1 cellular context compared by ENCODE assay signal in the genomic region with DNA sequence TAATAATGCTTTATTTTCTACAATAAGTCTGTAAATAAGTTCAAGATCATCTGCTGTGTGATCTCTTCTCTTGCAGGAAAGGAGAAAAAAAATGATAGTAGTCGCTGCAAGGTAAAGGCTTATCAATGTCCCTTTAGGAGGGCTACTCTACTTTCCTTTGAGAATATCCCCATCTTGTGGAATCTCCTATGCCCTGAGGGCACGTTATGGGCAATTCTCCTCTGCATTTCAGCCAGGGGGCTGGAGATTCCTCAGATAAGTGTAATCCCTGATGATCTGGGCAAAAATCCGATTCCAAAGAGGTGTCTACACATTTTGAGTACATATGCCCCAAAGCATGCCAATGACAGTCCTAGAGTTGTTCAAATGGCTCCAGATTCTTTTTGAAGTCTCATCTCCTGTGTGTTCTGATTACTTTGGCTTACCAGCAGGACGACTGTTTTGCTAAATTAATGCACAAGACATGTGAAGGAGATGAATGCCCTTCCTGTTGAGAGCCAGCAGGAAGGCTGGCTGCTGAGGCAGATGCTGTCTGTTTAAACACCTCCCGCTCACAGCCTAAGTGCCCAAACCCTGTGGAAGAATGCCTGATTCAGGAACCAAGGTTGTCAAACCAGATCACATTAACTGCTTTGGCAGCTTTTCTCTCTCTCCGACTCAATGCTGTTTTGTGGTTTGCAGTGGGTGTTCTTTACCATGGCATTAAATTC.
A peak's percentile ranks its signal among the peaks of the same experiment; 100 is the strongest.
TF ChIP-seq lines count a peak whose summit lies in the region.

No MANE protein-coding gene starts in this region.

TF ChIP-seq in H1, 55 proteins besides CTCF, POLR2A, EP300 and RAD21 (continued from another document):
- TF ChIP-seq, protein P1, sequence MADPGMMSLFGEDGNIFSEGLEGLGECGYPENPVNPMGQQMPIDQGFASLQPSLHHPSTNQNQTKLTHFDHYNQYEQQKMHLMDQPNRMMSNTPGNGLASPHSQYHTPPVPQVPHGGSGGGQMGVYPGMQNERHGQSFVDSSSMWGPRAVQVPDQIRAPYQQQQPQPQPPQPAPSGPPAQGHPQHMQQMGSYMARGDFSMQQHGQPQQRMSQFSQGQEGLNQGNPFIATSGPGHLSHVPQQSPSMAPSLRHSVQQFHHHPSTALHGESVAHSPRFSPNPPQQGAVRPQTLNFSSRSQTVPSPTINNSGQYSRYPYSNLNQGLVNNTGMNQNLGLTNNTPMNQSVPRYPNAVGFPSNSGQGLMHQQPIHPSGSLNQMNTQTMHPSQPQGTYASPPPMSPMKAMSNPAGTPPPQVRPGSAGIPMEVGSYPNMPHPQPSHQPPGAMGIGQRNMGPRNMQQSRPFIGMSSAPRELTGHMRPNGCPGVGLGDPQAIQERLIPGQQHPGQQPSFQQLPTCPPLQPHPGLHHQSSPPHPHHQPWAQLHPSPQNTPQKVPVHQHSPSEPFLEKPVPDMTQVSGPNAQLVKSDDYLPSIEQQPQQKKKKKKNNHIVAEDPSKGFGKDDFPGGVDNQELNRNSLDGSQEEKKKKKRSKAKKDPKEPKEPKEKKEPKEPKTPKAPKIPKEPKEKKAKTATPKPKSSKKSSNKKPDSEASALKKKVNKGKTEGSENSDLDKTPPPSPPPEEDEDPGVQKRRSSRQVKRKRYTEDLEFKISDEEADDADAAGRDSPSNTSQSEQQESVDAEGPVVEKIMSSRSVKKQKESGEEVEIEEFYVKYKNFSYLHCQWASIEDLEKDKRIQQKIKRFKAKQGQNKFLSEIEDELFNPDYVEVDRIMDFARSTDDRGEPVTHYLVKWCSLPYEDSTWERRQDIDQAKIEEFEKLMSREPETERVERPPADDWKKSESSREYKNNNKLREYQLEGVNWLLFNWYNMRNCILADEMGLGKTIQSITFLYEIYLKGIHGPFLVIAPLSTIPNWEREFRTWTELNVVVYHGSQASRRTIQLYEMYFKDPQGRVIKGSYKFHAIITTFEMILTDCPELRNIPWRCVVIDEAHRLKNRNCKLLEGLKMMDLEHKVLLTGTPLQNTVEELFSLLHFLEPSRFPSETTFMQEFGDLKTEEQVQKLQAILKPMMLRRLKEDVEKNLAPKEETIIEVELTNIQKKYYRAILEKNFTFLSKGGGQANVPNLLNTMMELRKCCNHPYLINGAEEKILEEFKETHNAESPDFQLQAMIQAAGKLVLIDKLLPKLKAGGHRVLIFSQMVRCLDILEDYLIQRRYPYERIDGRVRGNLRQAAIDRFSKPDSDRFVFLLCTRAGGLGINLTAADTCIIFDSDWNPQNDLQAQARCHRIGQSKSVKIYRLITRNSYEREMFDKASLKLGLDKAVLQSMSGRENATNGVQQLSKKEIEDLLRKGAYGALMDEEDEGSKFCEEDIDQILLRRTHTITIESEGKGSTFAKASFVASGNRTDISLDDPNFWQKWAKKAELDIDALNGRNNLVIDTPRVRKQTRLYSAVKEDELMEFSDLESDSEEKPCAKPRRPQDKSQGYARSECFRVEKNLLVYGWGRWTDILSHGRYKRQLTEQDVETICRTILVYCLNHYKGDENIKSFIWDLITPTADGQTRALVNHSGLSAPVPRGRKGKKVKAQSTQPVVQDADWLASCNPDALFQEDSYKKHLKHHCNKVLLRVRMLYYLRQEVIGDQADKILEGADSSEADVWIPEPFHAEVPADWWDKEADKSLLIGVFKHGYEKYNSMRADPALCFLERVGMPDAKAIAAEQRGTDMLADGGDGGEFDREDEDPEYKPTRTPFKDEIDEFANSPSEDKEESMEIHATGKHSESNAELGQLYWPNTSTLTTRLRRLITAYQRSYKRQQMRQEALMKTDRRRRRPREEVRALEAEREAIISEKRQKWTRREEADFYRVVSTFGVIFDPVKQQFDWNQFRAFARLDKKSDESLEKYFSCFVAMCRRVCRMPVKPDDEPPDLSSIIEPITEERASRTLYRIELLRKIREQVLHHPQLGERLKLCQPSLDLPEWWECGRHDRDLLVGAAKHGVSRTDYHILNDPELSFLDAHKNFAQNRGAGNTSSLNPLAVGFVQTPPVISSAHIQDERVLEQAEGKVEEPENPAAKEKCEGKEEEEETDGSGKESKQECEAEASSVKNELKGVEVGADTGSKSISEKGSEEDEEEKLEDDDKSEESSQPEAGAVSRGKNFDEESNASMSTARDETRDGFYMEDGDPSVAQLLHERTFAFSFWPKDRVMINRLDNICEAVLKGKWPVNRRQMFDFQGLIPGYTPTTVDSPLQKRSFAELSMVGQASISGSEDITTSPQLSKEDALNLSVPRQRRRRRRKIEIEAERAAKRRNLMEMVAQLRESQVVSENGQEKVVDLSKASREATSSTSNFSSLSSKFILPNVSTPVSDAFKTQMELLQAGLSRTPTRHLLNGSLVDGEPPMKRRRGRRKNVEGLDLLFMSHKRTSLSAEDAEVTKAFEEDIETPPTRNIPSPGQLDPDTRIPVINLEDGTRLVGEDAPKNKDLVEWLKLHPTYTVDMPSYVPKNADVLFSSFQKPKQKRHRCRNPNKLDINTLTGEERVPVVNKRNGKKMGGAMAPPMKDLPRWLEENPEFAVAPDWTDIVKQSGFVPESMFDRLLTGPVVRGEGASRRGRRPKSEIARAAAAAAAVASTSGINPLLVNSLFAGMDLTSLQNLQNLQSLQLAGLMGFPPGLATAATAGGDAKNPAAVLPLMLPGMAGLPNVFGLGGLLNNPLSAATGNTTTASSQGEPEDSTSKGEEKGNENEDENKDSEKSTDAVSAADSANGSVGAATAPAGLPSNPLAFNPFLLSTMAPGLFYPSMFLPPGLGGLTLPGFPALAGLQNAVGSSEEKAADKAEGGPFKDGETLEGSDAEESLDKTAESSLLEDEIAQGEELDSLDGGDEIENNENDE (IDR thresholded peaks at IDR 0.05; ENCODE audit: insufficient replicate concordance, low read length) = peak; percentile 96
- peak; percentile 51; the same call in 1 of the 2 replicates for TF ChIP-seq CHD2 (IDR thresholded peaks at IDR 0.05; ENCODE audit: low read length)
- no peak for TF ChIP-seq CEBPB (IDR thresholded peaks at IDR 0.05; ENCODE audit: low read depth, low read length)
- TF ChIP-seq SP1 (IDR thresholded peaks at IDR 0.05; ENCODE audit: low read depth, low read length) = peak; percentile 26; the same call in 1 of the 2 replicates
- TF ChIP-seq, protein P2, sequence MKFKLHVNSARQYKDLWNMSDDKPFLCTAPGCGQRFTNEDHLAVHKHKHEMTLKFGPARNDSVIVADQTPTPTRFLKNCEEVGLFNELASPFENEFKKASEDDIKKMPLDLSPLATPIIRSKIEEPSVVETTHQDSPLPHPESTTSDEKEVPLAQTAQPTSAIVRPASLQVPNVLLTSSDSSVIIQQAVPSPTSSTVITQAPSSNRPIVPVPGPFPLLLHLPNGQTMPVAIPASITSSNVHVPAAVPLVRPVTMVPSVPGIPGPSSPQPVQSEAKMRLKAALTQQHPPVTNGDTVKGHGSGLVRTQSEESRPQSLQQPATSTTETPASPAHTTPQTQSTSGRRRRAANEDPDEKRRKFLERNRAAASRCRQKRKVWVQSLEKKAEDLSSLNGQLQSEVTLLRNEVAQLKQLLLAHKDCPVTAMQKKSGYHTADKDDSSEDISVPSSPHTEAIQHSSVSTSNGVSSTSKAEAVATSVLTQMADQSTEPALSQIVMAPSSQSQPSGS (IDR thresholded peaks at IDR 0.05; ENCODE audit: low read length) = peak; percentile 60; the same call in 1 of the 2 replicates
- no peak for TF ChIP-seq CHD1 (IDR thresholded peaks at IDR 0.05; ENCODE audit: low read depth, low read length)
- no peak for TF ChIP-seq GABPA (IDR thresholded peaks at IDR 0.05; ENCODE audit: borderline replicate concordance, insufficient read depth, low read length)
- TF ChIP-seq BACH1 (IDR thresholded peaks at IDR 0.05; ENCODE audit: low read length) = no peak
- TF ChIP-seq POLR2AphosphoS5 (IDR thresholded peaks at IDR 0.05; ENCODE audit: low read depth, low read length) = peak; percentile 70
- TF ChIP-seq, protein P3, sequence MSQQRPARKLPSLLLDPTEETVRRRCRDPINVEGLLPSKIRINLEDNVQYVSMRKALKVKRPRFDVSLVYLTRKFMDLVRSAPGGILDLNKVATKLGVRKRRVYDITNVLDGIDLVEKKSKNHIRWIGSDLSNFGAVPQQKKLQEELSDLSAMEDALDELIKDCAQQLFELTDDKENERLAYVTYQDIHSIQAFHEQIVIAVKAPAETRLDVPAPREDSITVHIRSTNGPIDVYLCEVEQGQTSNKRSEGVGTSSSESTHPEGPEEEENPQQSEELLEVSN (IDR thresholded peaks at IDR 0.05) = no peak
- no peak for TF ChIP-seq RXRA (IDR thresholded peaks at IDR 0.05; ENCODE audit: insufficient read depth, low read depth, low read length)
- TF ChIP-seq HDAC2 (IDR thresholded peaks at IDR 0.05; ENCODE audit: borderline replicate concordance in 1 of 2, low read depth in 2 of 2, low read length in 2 of 2) = peak; percentile 72 to 80; a peak in 3 of 4 replicates
- TF ChIP-seq BRCA1 (IDR thresholded peaks at IDR 0.05; ENCODE audit: low read depth, low read length) = no peak
- peak; percentile 27; the same call in 1 of the 2 replicates for TF ChIP-seq YY1 (IDR thresholded peaks at IDR 0.05; ENCODE audit: low read depth, low read length)
- no peak for TF ChIP-seq JUN (IDR thresholded peaks at IDR 0.05; ENCODE audit: low read depth, low read length)
- peak in 1 of 2 experiments; percentile 59 for TF ChIP-seq BCL11A (IDR thresholded peaks at IDR 0.05; ENCODE audit: low read depth in 2 of 2, low read length in 2 of 2)
- TF ChIP-seq TCF12 (IDR thresholded peaks at IDR 0.05; ENCODE audit: low read depth, low read length) = peak; percentile 92
- TF ChIP-seq, protein P4, sequence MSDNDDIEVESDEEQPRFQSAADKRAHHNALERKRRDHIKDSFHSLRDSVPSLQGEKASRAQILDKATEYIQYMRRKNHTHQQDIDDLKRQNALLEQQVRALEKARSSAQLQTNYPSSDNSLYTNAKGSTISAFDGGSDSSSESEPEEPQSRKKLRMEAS (IDR thresholded peaks at IDR 0.05) = 0 out of 2 replicates have a peak, but pooled peaks have one; percentile 13
- peak; percentile 36 to 57; a peak in 1 of 4 replicates for TF ChIP-seq SIN3A (conservative IDR thresholded peaks at IDR 0.05 in 1 of 2, IDR thresholded peaks at IDR 0.05 in 1 of 2; ENCODE audit: low read depth in 1 of 2, low read length in 2 of 2)
- 0 out of 2 replicates have a peak, but pooled peaks have one; percentile 17 for TF ChIP-seq EGR1 (IDR thresholded peaks at IDR 0.05; ENCODE audit: borderline replicate concordance, low read depth, low read length)
- TF ChIP-seq SIRT6 (IDR thresholded peaks at IDR 0.05; ENCODE audit: low read length) = no peak
- no peak for TF ChIP-seq SUZ12 (IDR thresholded peaks at IDR 0.05; ENCODE audit: low read length)
- TF ChIP-seq SP2 (IDR thresholded peaks at IDR 0.05; ENCODE audit: low read length) = no peak
- no peak for TF ChIP-seq JUND (IDR thresholded peaks at IDR 0.05; ENCODE audit: low read length)
- TF ChIP-seq TEAD4 (IDR thresholded peaks at IDR 0.05; ENCODE audit: low read depth, low read length) = peak; percentile 44; the same call in 1 of the 2 replicates
- 0 out of 2 replicates have a peak, but pooled peaks have one; percentile 2 for TF ChIP-seq POU5F1 (IDR thresholded peaks at IDR 0.05; ENCODE audit: low read depth, low read length)
- TF ChIP-seq NANOG (IDR thresholded peaks at IDR 0.05; ENCODE audit: insufficient read depth, low read depth, low read length, poor library complexity, severe bottlenecking) = peak; percentile 88
- no peak for TF ChIP-seq ZNF274 (IDR thresholded peaks at IDR 0.05; ENCODE audit: borderline replicate concordance, extremely low read depth, low read length)
- TF ChIP-seq ATF3 (IDR thresholded peaks at IDR 0.05; ENCODE audit: insufficient read depth, low read depth, low read length) = no peak
